In genomic region chr1:224329484-224329841, GRCh38 we compare ENCODE assay signal across 1 cellular context.
TF ChIP-seq lines count a peak whose summit lies in the region.

No MANE protein-coding gene starts in this region.

TF ChIP-seq in IMR-90, 13 proteins besides CTCF, POLR2A, EP300 and RAD21 (continued from another document):
- TF ChIP-seq USF2 (IDR thresholded peaks at IDR 0.05; ENCODE audit: low read depth, low read length) (no peak), MXI1 (IDR thresholded peaks at IDR 0.05; ENCODE audit: borderline replicate concordance, low read depth, low read length) (no peak), SMC3 (IDR thresholded peaks at IDR 0.05; ENCODE audit: low read depth, low read length) (no peak), MAZ (IDR thresholded peaks at IDR 0.05; ENCODE audit: borderline replicate concordance, low read depth, low read length) (no peak), CEBPB (IDR thresholded peaks at IDR 0.05; ENCODE audit: low read depth, low read length) (no peak), ELK1 (IDR thresholded peaks at IDR 0.05; ENCODE audit: borderline replicate concordance, low read depth, low read length) (no peak), RCOR1 (IDR thresholded peaks at IDR 0.05; ENCODE audit: insufficient replicate concordance, low read length) (no peak), FOS (IDR thresholded peaks at IDR 0.05; ENCODE audit: low read depth, low read length) (no peak), CHD1 (IDR thresholded peaks at IDR 0.05; ENCODE audit: low read depth, low read length) (no peak), BHLHE40 (IDR thresholded peaks at IDR 0.05; ENCODE audit: low read depth, low read length) (no peak), MAFK (IDR thresholded peaks at IDR 0.05; ENCODE audit: low read depth, low read length) (no peak), NFE2L2 (IDR thresholded peaks at IDR 0.05; ENCODE audit: low read depth, low read length) (no peak)
